ENCODE assay signal across 18 cellular contexts in genomic region chr1:9263984-9264929, GRCh38.
"Had no signal": no experiment of that assay in that cellular context is flagged by ENCODE, and none has a peak within 500 bp of the region (broad histone marks: within the 10 kb centered on the region; RNA-seq: fewer than 3 reads in every experiment).

No MANE protein-coding gene starts in this region.

- ATAC-seq: esophagus mucosa; right cardiac atrium; stimulated activated naive B cell treated with anti-CD40 and anti-IgM and Interleukin-4, amounts not matched to agents 10 μg/mL and 1 μg/mL and 100 μg/mL, for 72 hours had no signal

- H3K27me3 Mint-ChIP-seq: naive B cell; stimulated activated naive B cell treated with anti-CD40 and anti-IgM and Interleukin-4, amounts not matched to agents 10 μg/mL and 1 μg/mL and 100 μg/mL, for 72 hours had no signal

- H3K27ac Mint-ChIP-seq: naive B cell; stimulated activated naive B cell treated with anti-CD40 and anti-IgM and Interleukin-4, amounts not matched to agents 10 μg/mL and 1 μg/mL and 100 μg/mL, for 72 hours had no signal

- FAIRE-seq: endometrium, frontal cortex had no signal

- H3K9me3 Mint-ChIP-seq: naive B cell; stimulated activated naive B cell treated with anti-CD40 and anti-IgM and Interleukin-4, amounts not matched to agents 10 μg/mL and 1 μg/mL and 100 μg/mL, for 72 hours had no signal

- H3K27me3 ChIP-seq: ovary, stomach, transverse colon had no signal

- H3K4me3 Mint-ChIP-seq: stimulated activated naive B cell treated with anti-CD40 and anti-IgM and Interleukin-4, amounts not matched to agents 10 μg/mL and 1 μg/mL and 100 μg/mL, for 72 hours had no signal

- H3K36me3 ChIP-seq: ovary had no signal

- H3K27ac ChIP-seq: coronary artery, left ventricle myocardium inferior, ovary, stomach, thoracic aorta, transverse colon had no signal

- DNase-seq: caudate nucleus; effector memory CD4-positive, alpha-beta T cell; islet precursor cell; left ventricle myocardium inferior; mesendoderm; naive B cell; ovary; stimulated activated CD4-positive, alpha-beta T cell treated with anti-CD3 and anti-CD28 coated beads, Interleukin-2, amount 100 ng/mL, for 24 hours; stimulated activated CD4-positive, alpha-beta T cell treated with anti-CD3 and anti-CD28 coated beads, Interleukin-4, amount 100 ng/mL, for 4 hours; stimulated activated naive B cell treated with anti-CD40 and anti-IgM and Interleukin-4, amounts not matched to agents 10 μg/mL and 1 μg/mL and 100 μg/mL, for 72 hours; stomach; transverse colon had no signal

- H3K9me3 ChIP-seq: left ventricle myocardium inferior, ovary, stomach, thoracic aorta, transverse colon had no signal

- H3K4me3 ChIP-seq: coronary artery, left ventricle myocardium inferior, ovary, stomach, thoracic aorta, transverse colon had no signal
